9 cellular contexts compared by ENCODE assay signal in the genomic region with DNA sequence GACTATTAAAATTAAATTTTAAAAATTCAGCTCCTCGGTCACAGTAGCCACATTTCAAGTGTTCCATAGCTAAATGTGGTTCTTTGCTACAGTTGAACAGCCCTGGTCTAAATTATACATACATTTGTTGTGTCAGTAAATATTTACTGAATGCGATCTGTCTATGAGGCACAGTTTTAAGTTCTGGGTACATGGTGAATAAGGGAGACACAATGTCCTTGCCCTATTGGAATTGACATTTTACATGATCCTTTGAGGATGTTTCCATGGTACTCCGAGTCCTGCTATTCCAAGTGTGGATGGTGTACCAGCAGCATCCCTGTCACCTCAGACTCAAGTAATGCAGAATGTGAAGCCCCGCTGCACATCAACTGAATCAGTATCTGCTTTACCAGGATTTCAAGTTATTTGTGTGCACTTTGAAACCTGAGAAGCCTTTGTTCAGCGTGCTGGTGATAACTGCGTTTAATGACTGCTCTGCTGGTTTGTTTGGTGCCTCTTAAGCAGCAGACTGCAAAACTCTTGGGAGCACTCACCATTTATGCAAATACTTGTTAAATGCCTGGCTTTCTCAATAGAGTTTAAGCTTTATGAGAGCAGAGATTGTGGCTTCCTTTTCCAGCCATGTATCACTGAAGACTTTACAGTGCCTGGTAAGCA. TPM values are rescaled to one million over a fixed set of nuclear protein-coding genes. Genes with fewer than 3 reads are reported as not detected.
DNase-seq lines count a peak whose midpoint lies in the region; ATAC-seq, FAIRE-seq and TF ChIP-seq lines count a peak whose summit lies in the region.
"Had no signal": no experiment of that assay in that cellular context is flagged by ENCODE, and none has a peak within 500 bp of the region (broad histone marks: within the 10 kb centered on the region; RNA-seq: fewer than 3 reads in every experiment).

No MANE protein-coding gene starts in this region.

- SMC1A ChIA-PET in GM12878 (lab: Charles Lee; ENCODE audit: uncharacterized antibody, unreplicated experiment): interaction anchor here (0.6 to 2.7 kb wide), 26 partner anchors 8 to 194 kb away, joined by 3 to 12 read pairs (median 4); no protein-coding TSS in a partner anchor

- H3K36me3 ChIP-seq in DOHH2 (ENCODE audit: control insufficient read depth, low read length) (peaks cover 18% of the 10 kb centered on the region), GM12878 (ENCODE audit: control insufficient read depth in 2 of 2, insufficient read depth in 2 of 2, low read length in 1 of 2) (no peaks in the 10 kb centered on the region), muscle layer of colon (ENCODE audit: insufficient read depth, low read length) (no peaks in the 10 kb centered on the region)

- no peak for TF ChIP-seq RAD21 in GM12878 (IDR thresholded peaks at IDR 0.05; ENCODE audit: insufficient read depth, low read depth, low read length)

- H3K79me2 ChIP-seq in DOHH2 (ENCODE audit: control insufficient read depth, low read length): peaks cover 63% of the 10 kb centered on the region
- peaks cover 19% of the 10 kb centered on the region for H3K79me2 ChIP-seq in GM12878 (ENCODE audit: control insufficient read depth, insufficient read depth, low read length)

- TF ChIP-seq CTCF in DOHH2 (IDR thresholded peaks at IDR 0.05; ENCODE audit: low read depth, low read length, poor library complexity, severe bottlenecking) (no peak), GM12878 (IDR thresholded peaks at IDR 0.05 in 2 of 3, conservative IDR thresholded peaks at IDR 0.05 in 1 of 3; ENCODE audit: control insufficient read depth in 2 of 3, extremely low read depth in 1 of 3, insufficient read depth in 1 of 3, low read depth in 3 of 3, low read length in 3 of 3) (no peak)

- H3K4me3 ChIP-seq in DOHH2 (ENCODE audit: low read length) (peak overlapping the region; percentile 93), GM12878 (peak overlapping the region; percentile 99), muscle layer of colon (ENCODE audit: low read depth in 1 of 2, low read length in 2 of 2) (peak overlapping the region; percentile 66 to 92)

- RAD21 ChIA-PET in GM12878 (lab: Charles Lee; ENCODE audit: unreplicated experiment): interaction anchor here (0.7 to 2.5 kb wide), 11 partner anchors 9 to 174 kb away, joined by 3 to 8 read pairs (median 3); no protein-coding TSS in a partner anchor

- peaks cover 21% of the 10 kb centered on the region for H3K4me1 ChIP-seq in DOHH2 (ENCODE audit: control insufficient read depth, low read length)
- H3K4me1 ChIP-seq in GM12878 (ENCODE audit: control insufficient read depth, insufficient read depth, low read length): peaks cover 6% of the 10 kb centered on the region; the same call in 1 of the 2 replicates
- peaks cover 14% of the 10 kb centered on the region for H3K4me1 ChIP-seq in muscle layer of colon (ENCODE audit: insufficient read depth, low read length)

- H3K9ac ChIP-seq in GM12878 (ENCODE audit: control insufficient read depth, insufficient read depth, low read length) (no peak overlapping the region; the same call in 1 of the 2 replicates), muscle layer of colon (ENCODE audit: low read length) (peak overlapping the region; percentile 41)

- no peaks in the 10 kb centered on the region for H4K20me1 ChIP-seq in DOHH2 (ENCODE audit: control insufficient read depth, insufficient read depth, low read depth, low read length)
- H4K20me1 ChIP-seq in GM12878 (ENCODE audit: control insufficient read depth, insufficient read depth): no peaks in the 10 kb centered on the region; the same call in 1 of the 2 replicates

- no peak for TF ChIP-seq EP300 in GM12878 (IDR thresholded peaks at IDR 0.05; ENCODE audit: borderline replicate concordance in 1 of 2, control insufficient read depth in 1 of 2, low read depth in 2 of 2, low read length in 2 of 2)

- DNase-seq in NCI-H1436 treated with DMSO at 0.1 percent for 48 hours (lab: John Stamatoyannopoulos, UW) (peak; percentile 70), GM12878 (ENCODE audit: low read depth, low spot score) (no peak), NCI-H446 treated with DMSO at 0.1 percent for 48 hours (lab: John Stamatoyannopoulos, UW) (no peak), ureter (ENCODE audit: low spot score) (no peak)

- no peak for TF ChIP-seq POLR2A in GM12878 (IDR thresholded peaks at IDR 0.05; ENCODE audit: low read depth, low read length)

- H2AFZ ChIP-seq in GM12878 (ENCODE audit: control insufficient read depth, low read depth, low read length): no peak overlapping the region

- H3K9me2 ChIP-seq in DOHH2 (replicated peaks; ENCODE audit: control insufficient read depth, low read length): no peaks in the 10 kb centered on the region

- CTCF ChIA-PET in GM12878 (lab: Yijun Ruan, JAX): interaction anchor here (0.7 to 1.3 kb wide), 5 partner anchors 12 to 93 kb away, joined by 3 to 4 read pairs (median 3); no protein-coding TSS in a partner anchor

- intact Hi-C loops in GM12878 (cut with micrococcal nuclease; ENCODE audit: unreplicated experiment): loop anchor here (2.0 to 10.0 kb wide), 3 partner anchors 82 to 172 kb away; no protein-coding TSS in a partner anchor

- BruUV-seq in GM12878 (replicated peaks; lab: Mats Ljungman, UMichigan): no TSS peak

- POLR2A ChIA-PET in GM12878 (lab: Charles Lee): interaction anchor here (1.2 to 2.8 kb wide), 3 partner anchors 9 to 37 kb away, joined by 4 to 7 read pairs (median 5); no protein-coding TSS in a partner anchor

- H3K4me2 ChIP-seq in DOHH2 (ENCODE audit: low read length): peak overlapping the region; percentile 77
- H3K4me2 ChIP-seq in GM12878 (ENCODE audit: control insufficient read depth, insufficient read depth): peak overlapping the region; percentile 97

- in situ Hi-C loops in GM12878 (cut with MboI): loop anchor here (10.0 to 25.0 kb wide), 2 partner anchors 392 to 1229 kb away; a partner anchor contains a TSS

- no peaks in the 10 kb centered on the region for H3K27me3 ChIP-seq in DOHH2 (ENCODE audit: control insufficient read depth, low read length)
- no peaks in the 10 kb centered on the region for H3K27me3 ChIP-seq in GM12878 (replicated peaks in 1 of 2; ENCODE audit: control insufficient read depth in 2 of 2, insufficient read depth in 2 of 2, low read length in 1 of 2)
- no peaks in the 10 kb centered on the region for H3K27me3 ChIP-seq in muscle layer of colon (ENCODE audit: control insufficient read depth in 1 of 2, insufficient read depth in 2 of 2, low read length in 2 of 2)
- H3K27me3 ChIP-seq: SJSA1 had no signal

- 0 out of 2 replicates have a peak, but pooled peaks cover 6% of the 10 kb centered on the region for H3F3A ChIP-seq in DOHH2 (ENCODE audit: control insufficient read depth, insufficient read depth)

- ATAC-seq in GM12878 (peak; percentile 32), GM18873 (IDR thresholded peaks at IDR 0.05; ENCODE audit: low FRiP score, unreplicated experiment) (no peak), GM21619 (IDR thresholded peaks at IDR 0.05; ENCODE audit: unreplicated experiment) (no peak)

- WGBS in GM12878 (ENCODE audit: insufficient coverage, insufficient replicate concordance, low lambda C conversion rate, missing lambda C conversion rate): 40% methylated on average over 6 of the region's 6 CpGs

- no peak for FAIRE-seq in GM12878 (lab: Jason Lieb, UNC)

- H3K9me3 ChIP-seq in DOHH2 (ENCODE audit: control insufficient read depth, insufficient read depth, low read length): peaks cover 4% of the 10 kb centered on the region
- H3K9me3 ChIP-seq in GM12878 (replicated peaks; ENCODE audit: control insufficient read depth, insufficient read depth, low read length): peaks cover 8% of the 10 kb centered on the region
- H3K9me3 ChIP-seq in muscle layer of colon (ENCODE audit: low read length): no peaks in the 10 kb centered on the region

- H3K27ac ChIP-seq in DOHH2 (ENCODE audit: low read depth, low read length) (no peak overlapping the region), GM12878 (ENCODE audit: control insufficient read depth, insufficient read depth) (no peak overlapping the region), muscle layer of colon (ENCODE audit: low read depth, low read length) (peak overlapping the region; percentile 78)
- H3K27ac ChIP-seq: SJSA1 had no signal

TF ChIP-seq in GM12878, 131 proteins besides CTCF, POLR2A, EP300 and RAD21:
- TF ChIP-seq, protein P1, sequence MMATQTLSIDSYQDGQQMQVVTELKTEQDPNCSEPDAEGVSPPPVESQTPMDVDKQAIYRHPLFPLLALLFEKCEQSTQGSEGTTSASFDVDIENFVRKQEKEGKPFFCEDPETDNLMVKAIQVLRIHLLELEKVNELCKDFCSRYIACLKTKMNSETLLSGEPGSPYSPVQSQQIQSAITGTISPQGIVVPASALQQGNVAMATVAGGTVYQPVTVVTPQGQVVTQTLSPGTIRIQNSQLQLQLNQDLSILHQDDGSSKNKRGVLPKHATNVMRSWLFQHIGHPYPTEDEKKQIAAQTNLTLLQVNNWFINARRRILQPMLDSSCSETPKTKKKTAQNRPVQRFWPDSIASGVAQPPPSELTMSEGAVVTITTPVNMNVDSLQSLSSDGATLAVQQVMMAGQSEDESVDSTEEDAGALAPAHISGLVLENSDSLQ (IDR thresholded peaks at IDR 0.05): no peak
- TF ChIP-seq POU2F2 (IDR thresholded peaks at IDR 0.05; ENCODE audit: borderline replicate concordance, low read depth, low read length): peak; percentile 66; the same call in 2 of the 3 replicates

RNA-seq across cellular contexts. Expression of a gene that starts 1.5 kb away (rescaled TPM):
- total RNA-seq in GM12878 (2013; cell fraction: nucleolus; rRNA removed): 54.0 and 55.0 TPM in 2 replicates
- total RNA-seq in GM12878 (2014; rRNA removed) (33.4 and 38.3 TPM in 2 replicates), GM12878 (2014; rRNA removed; fragmentation: Illumina TruSeq; extraction: Trizol) (49.5 and 51.3 TPM in 2 replicates), GM12878 (2021) (53.7 and 56.5 TPM in 2 replicates), ureter (115 TPM)
- polyA plus RNA-seq in GM12878 (2011; ENCODE audit: low read depth): 12.6 TPM
- polyA plus RNA-seq in GM12878 (2011; rRNA removed) (45.5 and 65.5 TPM in 2 replicates), GM12878 (2014; fragmentation: Illumina TruSeq; extraction: Trizol) (41.9 and 51.7 TPM in 2 replicates), GM12878 (2014; fragmentation: Nextera tagmentation; extraction: Ambion mirVana) (10 to 100 TPM; 16.6 to 18.4 TPM), GM12878 (2014; rRNA removed) (24.5 and 26.3 TPM in 2 replicates), GM12878 (2016; fragmentation: Nextera tagmentation; extraction: Ambion mirVana) (1 to 10 TPM; 8.0 to 9.0 TPM)
- polyA plus RNA-seq in GM12878 (2011; cell fraction: cytosol; rRNA removed): 16.3 and 17.2 TPM in 2 replicates
- polyA plus RNA-seq in GM12878 (2011; cell fraction: nucleus; rRNA removed): 9.9 TPM in 2 replicates
- 14.0 and 17.7 TPM in 2 replicates for polyA plus RNA-seq in GM12878 (2012)
- polyA minus RNA-seq in GM12878 (2011; rRNA and poly(A)+ RNA removed): 34.6 and 61.2 TPM in 2 replicates
- polyA minus RNA-seq in GM12878 (2011; cell fraction: cytosol; rRNA and poly(A)+ RNA removed): 18.4 and 25.1 TPM in 2 replicates
- 11.2 and 18.2 TPM in 2 replicates for polyA minus RNA-seq in GM12878 (2011; cell fraction: nucleus; rRNA and poly(A)+ RNA removed)
